Comparison of ENCODE assay signal across 30 cellular contexts in the genomic region with DNA sequence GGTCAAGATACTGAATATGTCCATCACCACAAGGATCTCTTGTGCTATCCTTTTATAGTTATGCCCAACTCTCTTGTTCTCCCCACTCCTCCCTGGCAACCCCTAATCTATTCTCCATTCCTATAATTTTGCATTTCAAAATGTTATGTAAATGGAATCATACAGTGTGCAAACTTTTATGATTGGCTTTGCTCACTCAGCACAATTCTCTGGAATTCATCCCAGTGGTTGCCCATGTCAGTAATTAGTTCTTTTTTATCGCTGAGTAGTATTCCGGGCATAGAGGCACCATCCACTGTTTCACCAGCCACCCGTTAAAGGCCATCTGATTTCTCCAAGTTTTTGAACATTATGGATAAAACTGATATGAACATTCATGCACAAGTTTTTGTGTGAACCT. TPM values are rescaled to one million over a fixed set of nuclear protein-coding genes. Genes with fewer than 3 reads are reported as not detected.
"Had no signal": no experiment of that assay in that cellular context is flagged by ENCODE, and none has a peak within 500 bp of the region (broad histone marks: within the 10 kb centered on the region; RNA-seq: fewer than 3 reads in every experiment).

No MANE protein-coding gene starts in this region.

- H3K27ac ChIP-seq: colonic mucosa, coronary artery, epithelial cell of prostate, esophagus muscularis mucosa, esophagus squamous epithelium, foreskin keratinocyte, gastrocnemius medialis, gastroesophageal sphincter, heart left ventricle, heart right ventricle had no signal

- H3K36me3 ChIP-seq: colonic mucosa, esophagus muscularis mucosa, esophagus squamous epithelium, gastrocnemius medialis, gastroesophageal sphincter, heart left ventricle, heart right ventricle had no signal

- H3K27me3 ChIP-seq: colonic mucosa, dorsolateral prefrontal cortex, esophagus muscularis mucosa, esophagus squamous epithelium, foreskin keratinocyte, gastrocnemius medialis, gastroesophageal sphincter, heart left ventricle, heart right ventricle had no signal

- H3K4me1 ChIP-seq: colonic mucosa, foreskin keratinocyte, gastrocnemius medialis, gastroesophageal sphincter had no signal

- DNase-seq: colonic mucosa; cortex of kidney; dermis blood vessel endothelial cell; dorsolateral prefrontal cortex; effector CD4-positive, alpha-beta T cell; effector CD8-positive, alpha-beta T cell; effector memory CD4-positive, alpha-beta T cell; effector memory CD8-positive, alpha-beta T cell; endodermal cell; erythroblast; esophagus squamous epithelium; foreskin fibroblast; foreskin keratinocyte; foreskin melanocyte; gastrocnemius medialis; glutamatergic neuron; head of caudate nucleus; heart left ventricle; heart right ventricle had no signal

- H3K9me3 ChIP-seq: colonic mucosa, esophagus muscularis mucosa, esophagus squamous epithelium, gastrocnemius medialis, gastroesophageal sphincter, heart left ventricle, heart right ventricle had no signal

- H3K4me3 ChIP-seq: colonic mucosa, coronary artery, dorsolateral prefrontal cortex, esophagus muscularis mucosa, esophagus squamous epithelium, gastrocnemius medialis, gastroesophageal sphincter, heart left ventricle, heart right ventricle had no signal

- FAIRE-seq: colon, endometrium, endothelial cell of umbilical vein, frontal cortex had no signal

- ATAC-seq: effector memory CD8-positive, alpha-beta T cell; esophagus mucosa; foreskin keratinocyte; gastrocnemius medialis; gastroesophageal sphincter; heart left ventricle; heart right ventricle had no signal

RNA-seq across cellular contexts. Expression of a gene that starts 40.4 kb away (rescaled TPM):
- total RNA-seq: epithelial cell of proximal tubule, esophagus muscularis mucosa, fibroblast of villous mesenchyme, gastrocnemius medialis had no signal
- polyA plus RNA-seq: heart left ventricle, heart right ventricle had no signal
